ENCODE assay signal across 21 cellular contexts in genomic region chr12:24711056-24711455, GRCh38.
DNase-seq lines count a peak whose midpoint lies in the region; ATAC-seq, FAIRE-seq and TF ChIP-seq lines count a peak whose summit lies in the region.
"Had no signal": no experiment of that assay in that cellular context is flagged by ENCODE, and none has a peak within 500 bp of the region (broad histone marks: within the 10 kb centered on the region; RNA-seq: fewer than 3 reads in every experiment).

No MANE protein-coding gene starts in this region.

- H3K4me1 Mint-ChIP-seq in stimulated activated naive B cell treated with anti-CD40 and anti-IgM and Interleukin-4, amounts not matched to agents 10 μg/mL and 1 μg/mL and 100 μg/mL, for 72 hours: peaks cover under 1 to 2% of the 10 kb centered on the region in 2 donors
- H3K4me1 Mint-ChIP-seq: CD4-positive, alpha-beta memory T cell had no signal

- POLR2A ChIA-PET in K562 (lab: Yijun Ruan, JAX): interaction anchor here (1.8 kb wide), 1 partner anchor 14 kb away, joined by 4 read pairs; no protein-coding TSS in a partner anchor

- no TSS peak for BruUV-seq in K562 (replicated peaks; lab: Mats Ljungman, UMichigan)

- H3K79me2 ChIP-seq in K562 (ENCODE audit: control insufficient read depth, insufficient read depth, low read length) (no peaks in the 10 kb centered on the region), hepatocyte (no peaks in the 10 kb centered on the region)

- TF ChIP-seq POLR2A in K562 (conservative IDR thresholded peaks at IDR 0.05): no peak

- no peak overlapping the region for H3K4me3 ChIP-seq in K562
- H3K4me3 ChIP-seq in hepatocyte: no peak overlapping the region

- H4K20me1 ChIP-seq in K562 (replicated peaks; ENCODE audit: control insufficient read depth, insufficient read depth, low read length): no peaks in the 10 kb centered on the region
- no peaks in the 10 kb centered on the region for H4K20me1 ChIP-seq in hepatocyte (ENCODE audit: insufficient read depth, poor library complexity, severe bottlenecking)

- H3K36me3 Mint-ChIP-seq in stimulated activated naive B cell treated with anti-CD40 and anti-IgM and Interleukin-4, amounts not matched to agents 10 μg/mL and 1 μg/mL and 100 μg/mL, for 72 hours: no peaks in the 10 kb centered on the region
- H3K36me3 Mint-ChIP-seq: CD4-positive, alpha-beta memory T cell had no signal

- H3K36me3 ChIP-seq in K562 (ENCODE audit: control insufficient read depth, insufficient read depth, low read length) (no peaks in the 10 kb centered on the region), hepatocyte (replicated peaks; ENCODE audit: insufficient read depth, low read depth) (no peaks in the 10 kb centered on the region)

- intact Hi-C loops in K562 (cut with micrococcal nuclease): no loop called here

- H3K27me3 ChIP-seq in K562 (ENCODE audit: control insufficient read depth in 2 of 2, insufficient read depth in 2 of 2, low read length in 2 of 2): no peaks in the 10 kb centered on the region
- H3K27me3 ChIP-seq in hepatocyte: no peaks in the 10 kb centered on the region

- no peak for TF ChIP-seq EP300 in K562 (IDR thresholded peaks at IDR 0.05; ENCODE audit: low read length)

- H3K27me3 Mint-ChIP-seq in stimulated activated naive B cell treated with anti-CD40 and anti-IgM and Interleukin-4, amounts not matched to agents 10 μg/mL and 1 μg/mL and 100 μg/mL, for 72 hours: no peaks in the 10 kb centered on the region
- H3K27me3 Mint-ChIP-seq: CD4-positive, alpha-beta memory T cell had no signal

- H3K9me3 Mint-ChIP-seq in stimulated activated naive B cell treated with anti-CD40 and anti-IgM and Interleukin-4, amounts not matched to agents 10 μg/mL and 1 μg/mL and 100 μg/mL, for 72 hours: no peaks in the 10 kb centered on the region
- H3K9me3 Mint-ChIP-seq: HFFc6 had no signal

- H3K9me2 ChIP-seq in hepatocyte (replicated peaks; ENCODE audit: insufficient read depth): no peaks in the 10 kb centered on the region

- H3K4me2 ChIP-seq in K562 (ENCODE audit: insufficient read depth, low read length): no peak overlapping the region
- no peak overlapping the region for H3K4me2 ChIP-seq in hepatocyte

- no peak overlapping the region for H3K9ac ChIP-seq in K562 (ENCODE audit: insufficient read depth in 1 of 2, low read depth in 2 of 2, low read length in 2 of 2)

- no peak for ATAC-seq in K562
- ATAC-seq in stimulated activated naive B cell treated with anti-CD40 and anti-IgM and Interleukin-4, amounts not matched to agents 10 μg/mL and 1 μg/mL and 100 μg/mL, for 72 hours (replicated peaks): peak in 1 of 2 donors; percentile 21
- no peak for ATAC-seq in HG03196 (IDR thresholded peaks at IDR 0.05; ENCODE audit: unreplicated experiment)
- ATAC-seq: HCT116 had no signal

- no peaks in the 10 kb centered on the region for H3K9me1 ChIP-seq in K562 (ENCODE audit: control insufficient read depth, insufficient read depth, low read length)

- DNase-seq in Ammon's horn (ENCODE audit: low spot score): peak; percentile 5
- DNase-seq in CD1c-positive myeloid dendritic cell (ENCODE audit: extremely low spot score): peak; percentile 61
- DNase-seq in K562 (ENCODE audit: extremely low read depth in 1 of 4, low spot score in 3 of 4): no peak
- no peak for DNase-seq in stimulated activated naive B cell treated with anti-CD40 and anti-IgM and Interleukin-4, amounts not matched to agents 10 μg/mL and 1 μg/mL and 100 μg/mL, for 72 hours
- DNase-seq in hepatocyte (ENCODE audit: low spot score): no peak
- DNase-seq: ACHN; CD4-positive, alpha-beta memory T cell; DMS153; DMS79; GDM1; GOT3; H7; HFFc6; IMR-90 had no signal

- WGBS in K562 (ENCODE audit: insufficient coverage, low coverage, missing lambda C conversion rate): 100% methylated on average over 1 of the region's 1 CpG
- 92% methylated on average over 1 of the region's 1 CpG for WGBS in hepatocyte (ENCODE audit: low lambda C conversion rate, missing lambda C conversion rate)

- no peak overlapping the region for H3K4me3 Mint-ChIP-seq in stimulated activated naive B cell treated with anti-CD40 and anti-IgM and Interleukin-4, amounts not matched to agents 10 μg/mL and 1 μg/mL and 100 μg/mL, for 72 hours
- H3K4me3 Mint-ChIP-seq: CD4-positive, alpha-beta memory T cell; HFFc6 had no signal

- H3K4me1 ChIP-seq in K562 (replicated peaks in 1 of 2; ENCODE audit: control insufficient read depth in 2 of 2, insufficient read depth in 2 of 2, low read length in 2 of 2): peaks cover 0 to 15% of the 10 kb centered on the region in 2 experiments; a peak in 3 of 5 replicates
- H3K4me1 ChIP-seq in hepatocyte (ENCODE audit: insufficient read depth): no peaks in the 10 kb centered on the region

- H2AFZ ChIP-seq in K562 (ENCODE audit: low read depth, low read length) (0 out of 2 replicates have a peak overlapping the region, but pooled peaks have one; percentile 9), hepatocyte (no peak overlapping the region)

- TF ChIP-seq RAD21 in K562 (CRISPR knock-in tag; conservative IDR thresholded peaks at IDR 0.05 in 1 of 2, IDR thresholded peaks at IDR 0.05 in 1 of 2): no peak

- peak overlapping the region; percentile 52 for H3K27ac Mint-ChIP-seq in stimulated activated naive B cell treated with anti-CD40 and anti-IgM and Interleukin-4, amounts not matched to agents 10 μg/mL and 1 μg/mL and 100 μg/mL, for 72 hours
- H3K27ac Mint-ChIP-seq: CD4-positive, alpha-beta memory T cell; HFFc6 had no signal

- no peak for TF ChIP-seq CTCF in K562 (IDR thresholded peaks at IDR 0.05 in 2 of 3, conservative IDR thresholded peaks at IDR 0.05 in 1 of 3; ENCODE audit: insufficient read depth in 2 of 3, low read depth in 1 of 3, low read length in 3 of 3)
- no peak for TF ChIP-seq CTCF in hepatocyte (IDR thresholded peaks at IDR 0.05; ENCODE audit: poor library complexity)

- CTCF ChIA-PET in K562 (lab: Yijun Ruan, JAX; ENCODE audit: low intra/inter-chr PET ratio): no interaction called here

- FAIRE-seq in K562 (lab: Jason Lieb, UNC): no peak
- FAIRE-seq: A204.1, GM12892, GM18507, HTR-8/SVneo had no signal

- H3K9me3 ChIP-seq in K562 (replicated peaks; ENCODE audit: control insufficient read depth, insufficient read depth, low read depth, low read length) (no peaks in the 10 kb centered on the region), hepatocyte (ENCODE audit: low read depth) (no peaks in the 10 kb centered on the region)

- in situ Hi-C loops in K562 (cut with MboI): no loop called here

- H3K27ac ChIP-seq in K562 (ENCODE audit: extremely low read depth, low read depth, low read length): no peak overlapping the region
- H3K27ac ChIP-seq in hepatocyte: no peak overlapping the region
- H3K27ac ChIP-seq: C4-2B had no signal

TF ChIP-seq in K562, 482 proteins besides CTCF, POLR2A, EP300 and RAD21 (continues in another document):
- TF ChIP-seq, protein P1, sequence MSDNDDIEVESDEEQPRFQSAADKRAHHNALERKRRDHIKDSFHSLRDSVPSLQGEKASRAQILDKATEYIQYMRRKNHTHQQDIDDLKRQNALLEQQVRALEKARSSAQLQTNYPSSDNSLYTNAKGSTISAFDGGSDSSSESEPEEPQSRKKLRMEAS (CRISPR knock-in tag; IDR thresholded peaks at IDR 0.05): no peak
- TF ChIP-seq SIX5 (IDR thresholded peaks at IDR 0.05; ENCODE audit: borderline replicate concordance in 1 of 2, insufficient read depth in 1 of 2, low read depth in 1 of 2, low read length in 2 of 2): no peak
- no peak for TF ChIP-seq KAT2B (IDR thresholded peaks at IDR 0.05; ENCODE audit: low read depth, low read length)
- TF ChIP-seq EWSR1 (IDR thresholded peaks at IDR 0.05; ENCODE audit: borderline replicate concordance, low read depth, partially characterized antibody): no peak
- TF ChIP-seq HNRNPLL (IDR thresholded peaks at IDR 0.05; ENCODE audit: low read depth, low read length, poor library complexity, severe bottlenecking): no peak
- TF ChIP-seq ZNF175 (CRISPR knock-in tag; IDR thresholded peaks at IDR 0.05; ENCODE audit: low read depth): no peak
- no peak for TF ChIP-seq ARID1B (IDR thresholded peaks at IDR 0.05)
- no peak for TF ChIP-seq KDM1A (IDR thresholded peaks at IDR 0.05)
- TF ChIP-seq ZNF699 (CRISPR knock-in tag; IDR thresholded peaks at IDR 0.05; ENCODE audit: insufficient replicate concordance): no peak
- TF ChIP-seq ZNF717 (CRISPR knock-in tag; IDR thresholded peaks at IDR 0.05): no peak
- TF ChIP-seq RERE (CRISPR knock-in tag; IDR thresholded peaks at IDR 0.05; ENCODE audit: borderline replicate concordance): no peak

Comparison
In these comparisons a context has a peak if more than half of its experiments do, and no peak if none do; other contexts are left out.
1. DNase-seq: peak in Ammon's horn (single experiment) and CD1c-positive myeloid dendritic cell (single experiment); none in K562 (0 of 4), stimulated activated naive B cell treated with anti-CD40 and anti-IgM and Interleukin-4, amounts not matched to agents 10 μg/mL and 1 μg/mL and 100 μg/mL, for 72 hours (single experiment) and hepatocyte (single experiment).